ENCODE assay signal across 9 cellular contexts in genomic region chr7:117300506-117300905, GRCh38. TPM values are rescaled to one million over a fixed set of nuclear protein-coding genes. Genes with fewer than 3 reads are reported as not detected.
"Had no signal": no experiment of that assay in that cellular context is flagged by ENCODE, and none has a peak within 500 bp of the region (broad histone marks: within the 10 kb centered on the region; RNA-seq: fewer than 3 reads in every experiment).

No MANE protein-coding gene starts in this region.

RNA-seq across cellular contexts. Expression of gene WNT2, which starts 22.4 kb away (rescaled TPM):
- total RNA-seq: OCI-LY7, PC-3, PC-9, Peyer's patch, Right ventricle myocardium inferior, Right ventricle myocardium superior, RPMI7951, SK-MEL-5 had no signal
- polyA plus RNA-seq: SK-N-SH had no signal
